ENCODE assay signal across 18 cellular contexts in the genomic region with DNA sequence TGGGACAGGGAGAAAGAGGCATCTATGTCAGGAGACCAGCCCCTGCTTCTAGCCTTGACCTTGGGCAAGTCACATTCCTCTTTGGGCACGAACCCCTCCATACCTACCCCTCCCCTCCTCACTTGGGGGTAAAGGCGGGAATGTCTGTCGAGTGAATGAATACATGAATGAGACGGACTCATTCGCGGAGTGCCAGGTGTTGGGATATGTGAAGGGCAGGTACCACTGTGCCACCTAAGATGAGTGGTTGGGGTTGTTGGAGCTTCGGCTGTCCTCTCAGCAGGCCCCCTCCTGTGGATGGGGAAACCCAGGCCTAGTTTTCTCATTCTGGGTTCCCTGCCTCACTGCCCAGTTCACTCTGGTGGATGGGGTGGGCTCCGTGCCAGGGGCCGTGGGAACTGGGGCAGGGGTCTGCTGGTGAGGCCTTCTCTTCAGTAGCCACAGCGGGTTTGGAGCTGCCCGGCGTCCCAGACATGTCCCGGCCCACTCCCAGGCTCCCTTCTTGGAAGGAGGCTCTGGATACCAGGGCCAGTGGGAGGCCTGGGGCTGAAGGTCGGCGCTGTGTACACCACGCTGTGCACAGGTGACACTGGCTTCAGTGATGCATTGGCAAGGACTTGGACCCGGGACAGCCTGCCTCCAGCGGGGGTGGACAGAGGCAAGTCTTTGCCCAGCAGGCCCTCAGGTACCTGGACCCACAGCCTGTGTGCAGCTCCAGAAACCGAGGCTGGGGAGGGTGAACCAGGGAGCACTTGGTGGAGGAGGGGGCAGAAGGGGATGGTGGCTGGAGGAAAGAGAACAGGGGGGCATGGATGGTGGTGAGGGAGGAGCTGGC. TPM values are rescaled to one million over a fixed set of nuclear protein-coding genes. Genes with fewer than 3 reads are reported as not detected.
DNase-seq lines count a peak whose midpoint lies in the region; ATAC-seq and TF ChIP-seq lines count a peak whose summit lies in the region.
"Had no signal": no experiment of that assay in that cellular context is flagged by ENCODE, and none has a peak within 500 bp of the region (broad histone marks: within the 10 kb centered on the region; RNA-seq: fewer than 3 reads in every experiment).

No MANE protein-coding gene starts in this region.

- POLR2A ChIA-PET in Panc1 (lab: Charles Lee): interaction anchor here (0.6 kb wide), 1 partner anchor 31 kb away, joined by 5 read pairs; no protein-coding TSS in a partner anchor

- TF ChIP-seq POLR2A in tibial nerve (IDR thresholded peaks at IDR 0.05): no peak

- H3K27me3 Mint-ChIP-seq in nephron (ENCODE audit: low read depth): no peaks in the 10 kb centered on the region

- ATAC-seq in Panc1: no peak

- H3K36me3 Mint-ChIP-seq in nephron (ENCODE audit: low read depth): no peaks in the 10 kb centered on the region

- no TSS peak for BruUV-seq in Panc1 (replicated peaks; lab: Mats Ljungman, UMichigan)

- H3K4me1 ChIP-seq in Panc1 (ENCODE audit: control insufficient read depth, insufficient read depth, low read length) (peaks cover 87% of the 10 kb centered on the region), endocrine pancreas (ENCODE audit: control insufficient read depth, insufficient read depth, low read length) (no peaks in the 10 kb centered on the region), tibial nerve (peaks cover 6 to 98% (median 72%) of the 10 kb centered on the region in 4 donors)

- TF ChIP-seq CTCF in Panc1 (IDR thresholded peaks at IDR 0.05): no peak
- no peak for TF ChIP-seq CTCF in nephron (IDR thresholded peaks at IDR 0.05; ENCODE audit: unreplicated experiment in 3 of 3)
- no peak for TF ChIP-seq CTCF in tibial nerve (IDR thresholded peaks at IDR 0.05)

- no peak for TF ChIP-seq EP300 in tibial nerve (IDR thresholded peaks at IDR 0.05)

- WGBS in tibial nerve, 2 donors: 71 to 75% methylated on average over 15 to 19 of the region's 19 CpGs

- DNase-seq in Panc1 (ENCODE audit: low read depth, low spot score): no peak
- DNase-seq in tibial nerve (ENCODE audit: low spot score in 2 of 2): no peak
- DNase-seq in DMS 273 treated with DMSO at 0.1 percent for 48 hours (lab: John Stamatoyannopoulos, UW): no peak
- no peak for DNase-seq in NCI-H1436 treated with DMSO at 0.1 percent for 48 hours (lab: John Stamatoyannopoulos, UW)
- no peak for DNase-seq in stimulated activated CD4-positive, alpha-beta T cell treated with anti-CD3 and anti-CD28 coated beads, Interleukin-4, amount 100 ng/mL, for 24 hours
- DNase-seq: activated CD4-positive, alpha-beta T cell treated with anti-CD3 and anti-CD28 coated beads, Interleukin-2, amount 10 ng/mL, durations not matched to agents 7 days and 5 days; activated CD8-positive, alpha-beta memory T cell treated with anti-CD3 and anti-CD28 coated beads, Interleukin-2, amount 50 U/mL, for 48 hours; activated gamma-delta T cell; COR-L47; H9; KBM-7; MV-4-11; NCI-H2029 treated with DMSO at 0.1 percent for 48 hours; NCI-H446 treated with DMSO at 0.1 percent for 48 hours; SHP77; small intestine had no signal

- CTCF ChIA-PET in Panc1 (lab: Charles Lee): interaction anchor here (0.7 kb wide), 1 partner anchor 31 kb away, joined by 3 read pairs; no protein-coding TSS in a partner anchor

- peak overlapping the region in 1 of 3 experiments; percentile 12 for H3K4me3 Mint-ChIP-seq in nephron
- H3K4me3 Mint-ChIP-seq: activated CD4-positive, alpha-beta T cell treated with anti-CD3 and anti-CD28 coated beads, Interleukin-2, amount 10 ng/mL, durations not matched to agents 7 days and 5 days; H9 had no signal

- H3K9ac ChIP-seq in endocrine pancreas (ENCODE audit: control insufficient read depth, insufficient read depth, low read length): peak overlapping the region; percentile 8

- peak overlapping the region in 2 of 3 experiments; percentile 16 to 25 for H3K27ac Mint-ChIP-seq in nephron
- H3K27ac Mint-ChIP-seq: activated CD4-positive, alpha-beta T cell treated with anti-CD3 and anti-CD28 coated beads, Interleukin-2, amount 10 ng/mL, durations not matched to agents 7 days and 5 days; H9 had no signal

- H3K27me3 ChIP-seq in Panc1 (ENCODE audit: control insufficient read depth, insufficient read depth, low read length) (no peaks in the 10 kb centered on the region), endocrine pancreas (ENCODE audit: control insufficient read depth, insufficient read depth, low read length) (no peaks in the 10 kb centered on the region), tibial nerve (no peaks in the 10 kb centered on the region)

- peak overlapping the region; percentile 92 for H3K27ac ChIP-seq in Panc1 (ENCODE audit: low read length)
- peak overlapping the region; percentile 23 to 96 (median 77) for H3K27ac ChIP-seq in tibial nerve

- in situ Hi-C loops in Panc1 (cut with HindIII; ENCODE audit: low pct_unique_long_range_greater_than_20kb, low sequenced_read_pairs): no loop called here

- H3K4me3 ChIP-seq in Panc1 (ENCODE audit: low read depth in 2 of 2, low read length in 2 of 2): no peak overlapping the region
- H3K4me3 ChIP-seq in endocrine pancreas (ENCODE audit: control insufficient read depth, insufficient read depth, low read length): no peak overlapping the region
- no peak overlapping the region for H3K4me3 ChIP-seq in tibial nerve

- H3K9me3 Mint-ChIP-seq in nephron: no peaks in the 10 kb centered on the region
- H3K9me3 Mint-ChIP-seq: activated CD4-positive, alpha-beta T cell treated with anti-CD3 and anti-CD28 coated beads, Interleukin-2, amount 10 ng/mL, durations not matched to agents 7 days and 5 days; H9 had no signal

- H3K36me3 ChIP-seq in Panc1 (ENCODE audit: control insufficient read depth, insufficient read depth, low read length) (no peaks in the 10 kb centered on the region; the same call in 1 of the 2 replicates), endocrine pancreas (ENCODE audit: control insufficient read depth, insufficient read depth, low read length) (no peaks in the 10 kb centered on the region), tibial nerve (no peaks in the 10 kb centered on the region)

- H3K4me1 Mint-ChIP-seq in nephron: peaks cover 30% of the 10 kb centered on the region

- intact Hi-C loops in Panc1 (cut with micrococcal nuclease; ENCODE audit: unreplicated experiment): no loop called here

- H3K9me3 ChIP-seq in Panc1 (ENCODE audit: control insufficient read depth, insufficient read depth, low read depth, low read length): no peaks in the 10 kb centered on the region
- H3K9me3 ChIP-seq in endocrine pancreas (ENCODE audit: control insufficient read depth, low read length): no peaks in the 10 kb centered on the region
- no peaks in the 10 kb centered on the region for H3K9me3 ChIP-seq in tibial nerve

RNA-seq across cellular contexts. Expression of a gene that starts 5.6 kb away (rescaled TPM):
- total RNA-seq in Panc1 (2021; ENCODE audit: unreplicated experiment) (87.3 TPM), tibial nerve (10 to 100 TPM in 3 of 4 donors, 1 to 10 TPM in 1; 9.0 to 11.1 (median 10.8) TPM)
- polyA plus RNA-seq in Panc1 (2012; ENCODE audit: insufficient read length): 78.7 TPM

RNA-seq across cellular contexts. Expression of a gene that starts 29.6 kb away (rescaled TPM):
- total RNA-seq in Panc1 (2021; ENCODE audit: unreplicated experiment) (104 TPM), tibial nerve (10 to 100 TPM; 45.1 to 95.1 (median 60.7) TPM)
- 105 TPM for polyA plus RNA-seq in Panc1 (2012; ENCODE audit: insufficient read length)

RNA-seq across cellular contexts. Expression of a gene that starts 48.7 kb away (rescaled TPM):
- total RNA-seq in Panc1 (2021; ENCODE audit: unreplicated experiment) (11.1 TPM), tibial nerve (10 to 100 TPM in 2 of 4 donors, 1 to 10 TPM in 2; 6.9 to 16.8 (median 11.7) TPM)
- 18.7 TPM for polyA plus RNA-seq in Panc1 (2012; ENCODE audit: insufficient read length)

RNA-seq across cellular contexts. Expression of a gene that starts 50.1 kb away (rescaled TPM):
- total RNA-seq in Panc1 (2021; ENCODE audit: unreplicated experiment) (33.5 TPM), tibial nerve (10 to 100 TPM; 31.0 to 58.1 (median 32.9) TPM)
- polyA plus RNA-seq in Panc1 (2012; ENCODE audit: insufficient read length): 34.7 TPM
- total RNA-seq: activated CD4-positive, alpha-beta T cell treated with anti-CD3 and anti-CD28 coated beads, Interleukin-2, amount 10 ng/mL, durations not matched to agents 7 days and 5 days had no signal
